Comparison of ENCODE assay signal across 8 cellular contexts in the genomic region with DNA sequence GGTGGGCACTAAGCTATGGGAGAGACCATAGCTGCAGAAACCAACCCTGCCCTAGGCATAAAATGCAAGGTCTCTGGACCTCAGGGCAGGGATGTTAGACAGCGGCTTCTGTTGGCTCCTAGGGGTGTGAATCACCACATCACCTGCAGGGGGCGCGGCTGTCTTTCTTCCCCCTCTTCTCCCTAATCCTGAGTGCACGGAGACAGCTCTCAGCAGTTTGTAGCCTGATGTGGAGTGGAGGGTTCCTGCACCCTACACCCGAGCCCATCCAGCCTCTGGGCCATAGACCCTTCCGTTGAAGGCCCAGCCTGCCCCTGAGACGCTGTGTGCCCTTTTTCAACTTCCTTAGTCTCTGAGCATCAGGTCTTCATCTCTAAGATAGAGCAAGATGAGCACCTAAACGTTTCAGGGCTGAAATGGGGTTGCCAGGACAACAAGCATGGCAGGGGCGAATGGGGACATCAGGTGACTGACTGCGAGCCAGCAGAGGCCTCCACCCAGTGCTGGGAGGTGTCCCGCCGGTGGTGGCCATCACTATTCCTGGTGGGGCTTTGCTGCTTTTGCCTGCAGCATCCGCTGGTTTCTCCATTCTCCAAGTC. TPM values are rescaled to one million over a fixed set of nuclear protein-coding genes. Genes with fewer than 3 reads are reported as not detected.
A peak's percentile ranks its signal among the peaks of the same experiment; 100 is the strongest.
DNase-seq lines count a peak whose midpoint lies in the region; ATAC-seq, FAIRE-seq and TF ChIP-seq lines count a peak whose summit lies in the region.

No MANE protein-coding gene starts in this region.

- H3K79me2 ChIP-seq in OCI-LY3 (ENCODE audit: low read length): peaks cover 27% of the 10 kb centered on the region

- peaks cover 0 to under 1% (median 0%) of the 10 kb centered on the region in 3 donors for H3K36me3 Mint-ChIP-seq in naive thymus-derived CD8-positive, alpha-beta T cell
- H3K36me3 Mint-ChIP-seq in stimulated activated memory B cell treated with anti-CD40 and anti-IgM and Interleukin-4, amounts not matched to agents 10 μg/mL and 1 μg/mL and 100 μg/mL, for 72 hours: no peaks in the 10 kb centered on the region

- peaks cover 13% of the 10 kb centered on the region for H3K4me1 ChIP-seq in OCI-LY3 (ENCODE audit: low read length)

- ATAC-seq in esophagus mucosa (peak; percentile 10), GM18909 (IDR thresholded peaks at IDR 0.05; ENCODE audit: poor library complexity, unreplicated experiment) (no peak)
- peak in 1 of 2 donors; percentile 13 for ATAC-seq in naive thymus-derived CD8-positive, alpha-beta T cell
- no peak for ATAC-seq in stimulated activated memory B cell treated with anti-CD40 and anti-IgM and Interleukin-4, amounts not matched to agents 10 μg/mL and 1 μg/mL and 100 μg/mL, for 72 hours

- H3K27me3 Mint-ChIP-seq in naive thymus-derived CD8-positive, alpha-beta T cell: no peaks in the 10 kb centered on the region
- peaks cover 10% of the 10 kb centered on the region for H3K27me3 Mint-ChIP-seq in stimulated activated memory B cell treated with anti-CD40 and anti-IgM and Interleukin-4, amounts not matched to agents 10 μg/mL and 1 μg/mL and 100 μg/mL, for 72 hours

- peaks cover 2% of the 10 kb centered on the region for H3K36me3 ChIP-seq in OCI-LY3 (replicated peaks; ENCODE audit: low read depth, low read length)

- H3K4me3 ChIP-seq in OCI-LY3 (ENCODE audit: low read length): no peak overlapping the region

- H4K20me1 ChIP-seq in OCI-LY3 (ENCODE audit: insufficient read depth, low read length): peaks cover 19% of the 10 kb centered on the region

- peak; percentile 86 for TF ChIP-seq CTCF in OCI-LY3 (IDR thresholded peaks at IDR 0.05; ENCODE audit: low read depth, low read length)

- DNase-seq in COLO668 (lab: John Stamatoyannopoulos, UW; ENCODE audit: unreplicated experiment) (peak; percentile 82), HTR-8/SVneo (ENCODE audit: insufficient read length, low spot score) (peak; percentile 61), activated T-cell treated with anti-CD3 and anti-CD28 coated beads for 4 hours (peak; percentile 78)
- DNase-seq in naive thymus-derived CD8-positive, alpha-beta T cell: peak; percentile 64 to 86 (median 78)

- no peak for FAIRE-seq in HTR-8/SVneo (lab: Jason Lieb, UNC)

- POLR2A ChIA-PET in naive thymus-derived CD8-positive, alpha-beta T cell (lab: Charles Lee): interaction anchor here (0.7 to 3.7 kb wide), 7 partner anchors 48 to 242 kb away, joined by 3 to 23 read pairs (median 6); partner anchors contain the start of gene DNLZ

- H3K9ac ChIP-seq in OCI-LY3 (ENCODE audit: low read length): no peak overlapping the region

- peak overlapping the region; percentile 70 for H3K4me2 ChIP-seq in OCI-LY3 (ENCODE audit: low read length)

- H3K9me3 ChIP-seq in OCI-LY3 (ENCODE audit: insufficient read depth, low read length): no peaks in the 10 kb centered on the region

- H3K27ac ChIP-seq in OCI-LY3 (ENCODE audit: low read length): no peak overlapping the region

- peak overlapping the region in 9 of 10 donors; percentile 43 to 84 (median 76) for H3K27ac Mint-ChIP-seq in naive thymus-derived CD8-positive, alpha-beta T cell
- H3K27ac Mint-ChIP-seq in stimulated activated memory B cell treated with anti-CD40 and anti-IgM and Interleukin-4, amounts not matched to agents 10 μg/mL and 1 μg/mL and 100 μg/mL, for 72 hours: no peak overlapping the region

- H3K27me3 ChIP-seq in OCI-LY3 (ENCODE audit: low read depth, low read length): peaks cover 15% of the 10 kb centered on the region

- peaks cover 14 to 35% (median 25%) of the 10 kb centered on the region in 4 donors for H3K4me1 Mint-ChIP-seq in naive thymus-derived CD8-positive, alpha-beta T cell
- peaks cover 31% of the 10 kb centered on the region for H3K4me1 Mint-ChIP-seq in stimulated activated memory B cell treated with anti-CD40 and anti-IgM and Interleukin-4, amounts not matched to agents 10 μg/mL and 1 μg/mL and 100 μg/mL, for 72 hours

- H3K9me3 Mint-ChIP-seq in naive thymus-derived CD8-positive, alpha-beta T cell: no peaks in the 10 kb centered on the region
- no peaks in the 10 kb centered on the region for H3K9me3 Mint-ChIP-seq in stimulated activated memory B cell treated with anti-CD40 and anti-IgM and Interleukin-4, amounts not matched to agents 10 μg/mL and 1 μg/mL and 100 μg/mL, for 72 hours

- H2AFZ ChIP-seq in OCI-LY3 (ENCODE audit: low read depth, low read length): no peak overlapping the region

- H3K4me3 Mint-ChIP-seq in naive thymus-derived CD8-positive, alpha-beta T cell: peak overlapping the region; percentile 50 to 75 (median 64)
- peak overlapping the region; percentile 26 for H3K4me3 Mint-ChIP-seq in stimulated activated memory B cell treated with anti-CD40 and anti-IgM and Interleukin-4, amounts not matched to agents 10 μg/mL and 1 μg/mL and 100 μg/mL, for 72 hours

RNA-seq across cellular contexts. Expression of gene SEC16A, which starts 2.3 kb away (rescaled TPM):
- total RNA-seq in esophagus mucosa: 32.0 TPM
- 10 to 100 TPM; 83.4 to 84.8 TPM for total RNA-seq in naive thymus-derived CD8-positive, alpha-beta T cell
- 10 to 100 TPM; 14.2 to 35.8 (median 26.2) TPM for polyA plus RNA-seq in naive thymus-derived CD8-positive, alpha-beta T cell

RNA-seq across cellular contexts. Expression of gene INPP5E, which starts 45.5 kb away (rescaled TPM):
- 5.7 TPM for total RNA-seq in esophagus mucosa
- 10 to 100 TPM; 26.4 to 27.3 TPM for total RNA-seq in naive thymus-derived CD8-positive, alpha-beta T cell
- polyA plus RNA-seq in naive thymus-derived CD8-positive, alpha-beta T cell: 1 to 10 TPM in 2 of 3 donors, under 1 TPM in 1; 0.90 to 4.4 (median 2.1) TPM
